ENCODE assay signal across 27 cellular contexts in the genomic region with DNA sequence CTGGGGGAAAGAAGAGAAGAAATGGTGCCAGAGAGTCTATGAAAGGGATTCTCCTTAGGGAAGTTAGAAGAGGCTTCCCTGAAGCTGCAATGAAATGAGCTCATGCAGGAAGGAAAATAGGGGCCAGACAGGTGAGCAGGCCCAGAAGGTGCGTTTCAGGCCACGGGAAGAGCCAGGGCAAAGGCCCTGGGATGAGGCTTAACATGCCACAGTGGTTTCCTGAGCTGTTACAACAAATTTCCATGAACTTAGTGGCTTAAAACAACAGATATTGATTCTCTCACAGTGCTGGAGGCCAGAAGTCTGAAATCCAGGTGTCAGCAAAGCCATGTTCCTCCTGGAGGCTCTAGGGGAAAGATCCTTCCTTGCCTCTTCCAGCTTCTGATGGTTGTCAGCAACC.
DNase-seq lines count a peak whose midpoint lies in the region; ATAC-seq, FAIRE-seq and TF ChIP-seq lines count a peak whose summit lies in the region.
"Had no signal": no experiment of that assay in that cellular context is flagged by ENCODE, and none has a peak within 500 bp of the region (broad histone marks: within the 10 kb centered on the region; RNA-seq: fewer than 3 reads in every experiment).

No MANE protein-coding gene starts in this region.

- no peak overlapping the region for H2AFZ ChIP-seq in HepG2 (ENCODE audit: low read length)

- H3K4me3 ChIP-seq in liver (ENCODE audit: low read depth in 1 of 3, low read length in 3 of 3), result no peak overlapping the region
- no peak overlapping the region for H3K4me3 ChIP-seq in HepG2 (replicated peaks in 1 of 3; ENCODE audit: insufficient read depth in 1 of 3, low read depth in 2 of 3, low read length in 3 of 3)
- H3K4me3 ChIP-seq in right lobe of liver, result no peak overlapping the region
- no peak overlapping the region for H3K4me3 ChIP-seq in stomach
- H3K4me3 ChIP-seq: BLaER1 had no signal

- H3K36me3 ChIP-seq in liver (ENCODE audit: control insufficient read depth in 4 of 4, insufficient read depth in 3 of 4, low read depth in 1 of 4, low read length in 3 of 4) (no peaks in the 10 kb centered on the region), HepG2 (replicated peaks in 1 of 2; ENCODE audit: control insufficient read depth in 1 of 2, insufficient read depth in 2 of 2, low read length in 2 of 2) (no peaks in the 10 kb centered on the region), right lobe of liver (no peaks in the 10 kb centered on the region), stomach (no peaks in the 10 kb centered on the region)
- H3K36me3 ChIP-seq: BE2C, BLaER1 had no signal

- no peak overlapping the region for H3K9ac ChIP-seq in liver (ENCODE audit: low read depth in 1 of 2, low read length in 2 of 2)
- H3K9ac ChIP-seq in HepG2 (ENCODE audit: insufficient read depth, low read depth, low read length), result no peak overlapping the region
- H3K9ac ChIP-seq: BLaER1 had no signal

- no peaks in the 10 kb centered on the region for H3K79me2 ChIP-seq in HepG2 (ENCODE audit: insufficient read depth, low read length)

- CTCF ChIA-PET in HepG2 (lab: Yijun Ruan, JAX; ENCODE audit: low intra/inter-chr PET ratio, low total read pairs), result no interaction called here

- no peak for TF ChIP-seq CTCF in liver (IDR thresholded peaks at IDR 0.05; ENCODE audit: low read depth, low read length, missing input control)
- no peak for TF ChIP-seq CTCF in HepG2 (CRISPR knock-in tag; IDR thresholded peaks at IDR 0.05)
- TF ChIP-seq CTCF in chondrocyte (IDR thresholded peaks at IDR 0.05), result no peak
- TF ChIP-seq CTCF in right lobe of liver (IDR thresholded peaks at IDR 0.05), result no peak
- no peak for TF ChIP-seq CTCF in stomach (IDR thresholded peaks at IDR 0.05)

- peaks cover 10% of the 10 kb centered on the region for H3K9me3 Mint-ChIP-seq in chondrocyte (ENCODE audit: low read depth)

- H3K27me3 ChIP-seq in liver (ENCODE audit: control insufficient read depth in 4 of 4, insufficient read depth in 4 of 4, low read length in 3 of 4) (no peaks in the 10 kb centered on the region), HepG2 (ENCODE audit: control insufficient read depth in 1 of 2, insufficient read depth in 2 of 2, low read length in 2 of 2) (peaks cover 0 to 24% of the 10 kb centered on the region in 2 experiments; a peak in 3 of 5 replicates), right lobe of liver (no peaks in the 10 kb centered on the region), stomach (peaks cover 0 to 53% (median 4%) of the 10 kb centered on the region in 3 donors)
- H3K27me3 ChIP-seq: BE2C, BLaER1 had no signal

- TF ChIP-seq RAD21 in liver (IDR thresholded peaks at IDR 0.05) (peak; percentile 14 to 15), HepG2 (CRISPR knock-in tag; IDR thresholded peaks at IDR 0.05) (no peak)

- no peak for DNase-seq in HepG2 (ENCODE audit: low spot score)
- DNase-seq in chondrocyte (ENCODE audit: low spot score), result peak; percentile 4
- DNase-seq in right lobe of liver, result peak; percentile 43 to 81 (median 75)
- DNase-seq in posterior vena cava (ENCODE audit: low spot score), result peak; percentile 16
- no peak for DNase-seq in GDM1 (lab: John Stamatoyannopoulos, UW)
- DNase-seq in stomach, result no peak
- DNase-seq in ureter (ENCODE audit: low spot score), result no peak
- DNase-seq: 8988T; ACHN; BE2C; C1 segment of cervical spinal cord; CD4-positive, alpha-beta memory T cell; CD4-positive, CD25-positive, alpha-beta regulatory T cell; CD8-positive, alpha-beta memory T cell; COR-L47; DMS 273 treated with DMSO at 0.1 percent for 48 hours; DMS153; DMS53; DMS79; DND-41; EL had no signal

- FAIRE-seq in HepG2 (lab: Jason Lieb, UNC), result no peak
- FAIRE-seq: A204.1, GM12891, GM19239 had no signal

- no peaks in the 10 kb centered on the region for H4K20me1 ChIP-seq in HepG2 (ENCODE audit: insufficient read depth, low read length)
- H4K20me1 ChIP-seq: BLaER1 had no signal

- TF ChIP-seq POLR2A in HepG2 (IDR thresholded peaks at IDR 0.05; ENCODE audit: insufficient read depth in 1 of 2, low read depth in 2 of 2, low read length in 2 of 2), result no peak
- no peak for TF ChIP-seq POLR2A in right lobe of liver (IDR thresholded peaks at IDR 0.05)
- TF ChIP-seq POLR2A in stomach (IDR thresholded peaks at IDR 0.05), result no peak

- in situ Hi-C loops in HepG2 (cut with HindIII; ENCODE audit: extremely low pct_ligation_motif_present, low pct_unique_long_range_greater_than_20kb), result no loop called here

- intact Hi-C loops in HepG2 (cut with micrococcal nuclease; ENCODE audit: unreplicated experiment), result no loop called here
- intact Hi-C loops in right lobe of liver (cut with DNase I), result no loop called here
- intact Hi-C loops in posterior vena cava (cut with DNase I), result no loop called here
- intact Hi-C loops in stomach (cut with DNase I; ENCODE audit: low total_unique reads), result no loop called here

- H3K4me3 Mint-ChIP-seq in chondrocyte (ENCODE audit: unreplicated experiment), result no peak overlapping the region
- H3K4me3 Mint-ChIP-seq: CD14-positive monocyte; CD4-positive, alpha-beta memory T cell; CD4-positive, CD25-positive, alpha-beta regulatory T cell; CD8-positive, alpha-beta memory T cell had no signal

- H3K4me2 ChIP-seq in HepG2 (ENCODE audit: low read depth, low read length), result no peak overlapping the region
- H3K4me2 ChIP-seq: BLaER1 had no signal

- no TSS peak for BruUV-seq in HepG2 (replicated peaks; lab: Mats Ljungman, UMichigan)

- WGBS in liver, result 22% methylated on average over 2 of the region's 2 CpGs
- WGBS in HepG2 (ENCODE audit: low lambda C conversion rate), result 0% methylated on average over 2 of the region's 2 CpGs
- 7% methylated on average over 2 of the region's 2 CpGs for WGBS in right lobe of liver (ENCODE audit: insufficient coverage, low coverage, low lambda C conversion rate, missing lambda C conversion rate)
- 53 to 69% (median 57%) methylated on average over 2 of the region's 2 CpGs for WGBS in stomach, 5 donors

- H3K27ac ChIP-seq in liver (ENCODE audit: low read depth in 1 of 2, low read length in 2 of 2) (peak overlapping the region; percentile 69 to 82), HepG2 (ENCODE audit: extremely low read length, insufficient read depth, low read length) (no peak overlapping the region), right lobe of liver (peak overlapping the region in 2 of 3 donors; percentile 86 to 88), stomach (no peak overlapping the region)
- H3K27ac ChIP-seq: BLaER1 had no signal

- H3K4me1 Mint-ChIP-seq in chondrocyte (ENCODE audit: low read depth), result peaks cover under 1% of the 10 kb centered on the region
- H3K4me1 Mint-ChIP-seq: CD14-positive monocyte; CD4-positive, alpha-beta memory T cell; CD4-positive, CD25-positive, alpha-beta regulatory T cell; CD8-positive, alpha-beta memory T cell had no signal

- POLR2A ChIA-PET in HepG2 (lab: Yijun Ruan, JAX), result no interaction called here

- H3K36me3 Mint-ChIP-seq in chondrocyte (ENCODE audit: low read depth), result peaks cover 4% of the 10 kb centered on the region
- H3K36me3 Mint-ChIP-seq: CD14-positive monocyte; CD4-positive, alpha-beta memory T cell; CD4-positive, CD25-positive, alpha-beta regulatory T cell; CD8-positive, alpha-beta memory T cell had no signal

- H3K4me1 ChIP-seq in liver (ENCODE audit: control insufficient read depth in 4 of 4, insufficient read depth in 4 of 4, low read length in 3 of 4) (peaks cover 7 to 36% (median 29%) of the 10 kb centered on the region in 4 donors), HepG2 (ENCODE audit: insufficient read depth, low read length) (no peaks in the 10 kb centered on the region), right lobe of liver (peaks cover 0 to 40% (median 18%) of the 10 kb centered on the region in 4 donors), stomach (no peaks in the 10 kb centered on the region)
- H3K4me1 ChIP-seq: BE2C had no signal

- ATAC-seq in HepG2, result no peak
- peak; percentile 72 to 79 (median 75) for ATAC-seq in right lobe of liver

- no peaks in the 10 kb centered on the region for H3K27me3 Mint-ChIP-seq in chondrocyte (ENCODE audit: low read depth)

- no peak overlapping the region for H3K27ac Mint-ChIP-seq in chondrocyte (ENCODE audit: unreplicated experiment)
- H3K27ac Mint-ChIP-seq: CD4-positive, alpha-beta memory T cell; CD4-positive, CD25-positive, alpha-beta regulatory T cell; CD8-positive, alpha-beta memory T cell had no signal

- H3K9me3 ChIP-seq in liver (ENCODE audit: control insufficient read depth in 4 of 4, low read length in 3 of 4) (no peaks in the 10 kb centered on the region), HepG2 (ENCODE audit: low read length) (peaks cover 16% of the 10 kb centered on the region), right lobe of liver (peaks cover 0 to 4% (median 0%) of the 10 kb centered on the region in 4 donors), stomach (peaks cover 0 to 15% (median 12%) of the 10 kb centered on the region in 4 donors)
- H3K9me3 ChIP-seq: BE2C had no signal

- TF ChIP-seq EP300 in HepG2 (IDR thresholded peaks at IDR 0.05; ENCODE audit: low read depth in 2 of 2, low read length in 2 of 2) (no peak), HepG2 (CRISPR knock-in tag; IDR thresholded peaks at IDR 0.05; ENCODE audit: borderline replicate concordance) (no peak), stomach (IDR thresholded peaks at IDR 0.05) (no peak)

TF ChIP-seq in liver, 16 proteins besides CTCF, POLR2A, EP300 and RAD21 (continues in another document):
- TF ChIP-seq EGR1 (IDR thresholded peaks at IDR 0.05; ENCODE audit: low read depth in 2 of 2) (peak in 1 of 2 donors; percentile 94), FOXA1 (IDR thresholded peaks at IDR 0.05) (peak; percentile 12)

TF ChIP-seq in HepG2, 621 proteins besides CTCF, POLR2A, EP300 and RAD21 (continues in another document):
- no peak for TF ChIP-seq GPBP1L1 (CRISPR knock-in tag; IDR thresholded peaks at IDR 0.05)
- TF ChIP-seq ZNF33B (CRISPR knock-in tag; IDR thresholded peaks at IDR 0.05), result no peak
- TF ChIP-seq E2F2 (CRISPR knock-in tag; IDR thresholded peaks at IDR 0.05; ENCODE audit: borderline replicate concordance), result no peak

Comparison
In these comparisons a context has a peak if more than half of its experiments do, and no peak if none do; other contexts are left out.
1. H3K27ac ChIP-seq: peak in liver (2 of 2) and right lobe of liver (2 of 3); none in HepG2 (single experiment) and stomach (0 of 5).
2. DNase-seq: peak in chondrocyte (single experiment), right lobe of liver (3 of 3) and posterior vena cava (single experiment); none in HepG2 (single experiment), GDM1 (single experiment), stomach (single experiment) and ureter (single experiment).